Comparison of ENCODE assay signal across 17 cellular contexts in the genomic region with DNA sequence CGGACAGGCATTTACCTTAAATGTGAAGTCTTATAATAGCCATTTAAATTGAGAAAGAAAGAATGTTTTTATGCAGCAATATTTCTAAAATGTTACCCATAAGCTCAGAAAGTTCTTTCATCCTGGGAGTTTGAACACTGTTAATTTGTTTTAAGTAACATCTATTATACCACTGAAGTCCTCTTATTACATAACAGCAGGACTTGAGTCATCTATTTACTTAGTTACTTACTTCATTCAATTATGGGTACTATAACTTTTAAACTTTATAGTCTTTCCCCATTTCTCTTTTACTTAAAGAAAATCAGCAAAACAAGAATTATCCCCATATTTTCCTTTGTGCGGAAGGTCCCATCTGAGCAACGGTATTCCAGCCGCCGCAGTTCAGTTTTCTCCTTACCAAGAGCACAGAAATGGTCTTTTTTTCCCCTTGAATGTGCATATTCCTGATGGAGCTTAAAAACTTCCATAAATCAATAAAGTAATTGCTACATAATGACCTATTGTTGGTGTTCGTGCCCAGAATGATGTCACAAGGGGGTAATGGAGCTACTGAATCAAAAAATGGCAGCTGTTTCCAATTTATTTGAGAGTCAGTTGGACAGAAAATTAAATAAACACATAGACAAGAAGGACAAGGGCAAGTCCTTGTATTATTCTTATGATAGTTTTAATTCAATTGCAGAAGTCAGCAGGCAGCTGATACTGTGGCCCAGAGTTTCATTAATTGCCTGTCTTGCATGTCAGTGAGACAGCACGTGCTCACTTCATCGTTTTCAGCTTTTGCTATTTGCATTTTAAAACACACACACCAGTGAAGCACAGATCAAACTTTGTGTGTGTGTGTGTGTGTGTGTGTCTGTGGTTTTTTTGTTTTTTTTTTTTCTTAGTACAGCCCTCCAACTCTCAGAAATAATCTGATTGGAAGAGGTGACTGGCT.
DNase-seq lines count a peak whose midpoint lies in the region; ATAC-seq and TF ChIP-seq lines count a peak whose summit lies in the region.
"Had no signal": no experiment of that assay in that cellular context is flagged by ENCODE, and none has a peak within 500 bp of the region (broad histone marks: within the 10 kb centered on the region; RNA-seq: fewer than 3 reads in every experiment).

No MANE protein-coding gene starts in this region.

- H3K36me3 ChIP-seq in HEK293 (ENCODE audit: control insufficient read depth in 2 of 2, insufficient read depth in 1 of 2, low read length in 2 of 2) (no peaks in the 10 kb centered on the region), esophagus squamous epithelium (no peaks in the 10 kb centered on the region), transverse colon (no peaks in the 10 kb centered on the region)
- H3K36me3 ChIP-seq: thoracic aorta had no signal

- no peaks in the 10 kb centered on the region for H3K36me3 Mint-ChIP-seq in nephron progenitor cell (ENCODE audit: low read depth)
- H3K36me3 Mint-ChIP-seq: natural killer cell treated with Interleukin-12 subunit alpha and Interleukin-12 subunit beta and Interleukin-15 and Interleukin-18, amount 100 ng/mL, for 72 hours had no signal

- in situ Hi-C loops in transverse colon (cut with MboI; ENCODE audit: low pct_ligation_motif_present in 1 of 4, low pct_unique_long_range_greater_than_20kb in 1 of 4, low sequenced_read_pairs in 3 of 4) = no loop called here

- TF ChIP-seq CTCF in HEK293 (tag by site-specific recombination; IDR thresholded peaks at IDR 0.05) (no peak), nephron progenitor cell (IDR thresholded peaks at IDR 0.05) (no peak), esophagus squamous epithelium (IDR thresholded peaks at IDR 0.05) (no peak), transverse colon (IDR thresholded peaks at IDR 0.05) (no peak)

- intact Hi-C loops in esophagus squamous epithelium (cut with DNase I) = no loop called here
- intact Hi-C loops in transverse colon (cut with DNase I; ENCODE audit: low total_unique reads) = no loop called here

- H3K27me3 Mint-ChIP-seq in nephron progenitor cell (ENCODE audit: low read depth, poor library complexity) = no peaks in the 10 kb centered on the region
- H3K27me3 Mint-ChIP-seq: activated CD4-positive, alpha-beta T cell treated with anti-CD3 and anti-CD28 coated beads, Interleukin-2, amount 10 ng/mL, durations not matched to agents 24 days and 14 days; central memory CD8-positive, alpha-beta T cell; natural killer cell treated with Interleukin-12 subunit alpha and Interleukin-12 subunit beta and Interleukin-15 and Interleukin-18, amount 100 ng/mL, for 72 hours had no signal

- peak; percentile 76 for DNase-seq in NCI-H2107 treated with DMSO at 0.1 percent for 48 hours (lab: John Stamatoyannopoulos, UW; ENCODE audit: unreplicated experiment)
- DNase-seq in nephron progenitor cell = no peak
- no peak for DNase-seq in activated CD4-positive, alpha-beta T cell treated with anti-CD3 and anti-CD28 coated beads for 1 hour
- DNase-seq in esophagus squamous epithelium (lab: John Stamatoyannopoulos, UW) = no peak
- no peak for DNase-seq in transverse colon
- DNase-seq: activated CD4-positive, alpha-beta T cell treated with anti-CD3 and anti-CD28 coated beads, Interleukin-2, amount 10 ng/mL, durations not matched to agents 24 days and 14 days; activated effector memory CD4-positive, alpha-beta T cell treated with anti-CD3 and anti-CD28 coated beads, Interleukin-2, amount 50 U/mL, for 16 hours; effector CD8-positive, alpha-beta T cell; foreskin fibroblast; kidney glomerular epithelial cell; NCI-H526 treated with DMSO at 0.1 percent for 48 hours had no signal

- H3K9me3 ChIP-seq in HEK293 (ENCODE audit: control insufficient read depth, insufficient read depth, low read depth, low read length) (no peaks in the 10 kb centered on the region), esophagus squamous epithelium (no peaks in the 10 kb centered on the region), transverse colon (no peaks in the 10 kb centered on the region)
- H3K9me3 ChIP-seq: thoracic aorta had no signal

- H3K27me3 ChIP-seq in esophagus squamous epithelium (no peaks in the 10 kb centered on the region), transverse colon (no peaks in the 10 kb centered on the region)

- 60 to 72% methylated on average over 8 of the region's 8 CpGs for WGBS in esophagus squamous epithelium, 2 donors
- 72% methylated on average over 8 of the region's 8 CpGs for WGBS in transverse colon (ENCODE audit: low coverage in 1 of 2), 2 donors

- TF ChIP-seq EP300 in transverse colon (IDR thresholded peaks at IDR 0.05; ENCODE audit: low read depth) = no peak

- ATAC-seq in SK-N-SH treated with all-trans-retinoic acid at 6 μM for 48 hours (no peak; the same call in 2 of the 3 replicates), HG02759 (IDR thresholded peaks at IDR 0.05; ENCODE audit: unreplicated experiment) (no peak)
- ATAC-seq: natural killer cell treated with Interleukin-12 subunit alpha and Interleukin-12 subunit beta and Interleukin-15 and Interleukin-18, amount 100 ng/mL, for 72 hours had no signal

- H3K4me1 Mint-ChIP-seq in nephron progenitor cell = peaks cover 31% of the 10 kb centered on the region
- H3K4me1 Mint-ChIP-seq: activated CD4-positive, alpha-beta T cell treated with anti-CD3 and anti-CD28 coated beads, Interleukin-2, amount 10 ng/mL, durations not matched to agents 24 days and 14 days; central memory CD8-positive, alpha-beta T cell had no signal

- H3K4me1 ChIP-seq in HEK293 (ENCODE audit: control insufficient read depth, insufficient read depth, low read length) (peaks cover 3% of the 10 kb centered on the region; the same call in 1 of the 2 replicates), esophagus squamous epithelium (no peaks in the 10 kb centered on the region), transverse colon (no peaks in the 10 kb centered on the region)

- no peaks in the 10 kb centered on the region for H3K9me3 Mint-ChIP-seq in nephron progenitor cell
- H3K9me3 Mint-ChIP-seq: activated CD4-positive, alpha-beta T cell treated with anti-CD3 and anti-CD28 coated beads, Interleukin-2, amount 10 ng/mL, durations not matched to agents 24 days and 14 days; central memory CD8-positive, alpha-beta T cell had no signal

- H3K4me3 Mint-ChIP-seq in nephron progenitor cell = no peak overlapping the region
- H3K4me3 Mint-ChIP-seq: activated CD4-positive, alpha-beta T cell treated with anti-CD3 and anti-CD28 coated beads, Interleukin-2, amount 10 ng/mL, durations not matched to agents 24 days and 14 days; central memory CD8-positive, alpha-beta T cell; natural killer cell treated with Interleukin-12 subunit alpha and Interleukin-12 subunit beta and Interleukin-15 and Interleukin-18, amount 100 ng/mL, for 72 hours had no signal

- POLR2A ChIA-PET in HEK293 (lab: Yijun Ruan, JAX) = no interaction called here

- CTCF ChIA-PET in HEK293 (lab: Yijun Ruan, JAX) = interaction anchor here (0.5 kb wide), 1 partner anchor 125 kb away, joined by 6 read pairs; no protein-coding TSS in a partner anchor

- H3K27ac Mint-ChIP-seq in nephron progenitor cell = peak overlapping the region; percentile 41
- H3K27ac Mint-ChIP-seq: activated CD4-positive, alpha-beta T cell treated with anti-CD3 and anti-CD28 coated beads, Interleukin-2, amount 10 ng/mL, durations not matched to agents 24 days and 14 days; natural killer cell treated with Interleukin-12 subunit alpha and Interleukin-12 subunit beta and Interleukin-15 and Interleukin-18, amount 100 ng/mL, for 72 hours had no signal

- H3K4me3 ChIP-seq in HEK293 (ENCODE audit: low read depth, low read length) = no peak overlapping the region
- no peak overlapping the region for H3K4me3 ChIP-seq in esophagus squamous epithelium
- H3K4me3 ChIP-seq in transverse colon = no peak overlapping the region
- H3K4me3 ChIP-seq: thoracic aorta had no signal

- peak overlapping the region; percentile 3; the same call in 1 of the 2 replicates for H3K27ac ChIP-seq in HEK293 (ENCODE audit: extremely low read depth, low read depth, low read length)
- H3K27ac ChIP-seq in esophagus squamous epithelium = no peak overlapping the region
- no peak overlapping the region for H3K27ac ChIP-seq in transverse colon
- H3K27ac ChIP-seq: thoracic aorta had no signal

- no peak for TF ChIP-seq POLR2A in esophagus squamous epithelium (IDR thresholded peaks at IDR 0.05)
- no peak for TF ChIP-seq POLR2A in transverse colon (IDR thresholded peaks at IDR 0.05)

TF ChIP-seq in HEK293, 187 proteins besides CTCF, POLR2A, EP300 and RAD21 (continues in another document):
- TF ChIP-seq ZFP3 (tag by site-specific recombination; IDR thresholded peaks at IDR 0.05; ENCODE audit: low read depth) = no peak
- TF ChIP-seq ZNF37A (tag by site-specific recombination; IDR thresholded peaks at IDR 0.05) = no peak
- no peak for TF ChIP-seq ZNF530 (tag by site-specific recombination; IDR thresholded peaks at IDR 0.05; ENCODE audit: low read depth)
- TF ChIP-seq ZNF404 (tag by site-specific recombination; IDR thresholded peaks at IDR 0.05) = no peak
- TF ChIP-seq SCRT2 (tag by site-specific recombination; IDR thresholded peaks at IDR 0.05) = no peak
- 0 out of 2 replicates have a peak, but pooled peaks have one; percentile 64 for TF ChIP-seq BCL11A (tag by site-specific recombination; IDR thresholded peaks at IDR 0.05; ENCODE audit: low read depth)

TF ChIP-seq in SK-N-SH treated with all-trans-retinoic acid at 6 μM for 48 hours, 23 proteins besides CTCF, POLR2A, EP300 and RAD21 (continues in another document):
- TF ChIP-seq ISL1 (CRISPR knock-in tag; IDR thresholded peaks at IDR 0.05) = peak; percentile 99
- TF ChIP-seq RARB (CRISPR knock-in tag; IDR thresholded peaks at IDR 0.05) = no peak
- peak; percentile 95 for TF ChIP-seq GLIS3 (CRISPR knock-in tag; IDR thresholded peaks at IDR 0.05)
- 0 out of 2 replicates have a peak, but pooled peaks have one; percentile 5 for TF ChIP-seq ZC3H10 (CRISPR knock-in tag; IDR thresholded peaks at IDR 0.05)
- TF ChIP-seq TOX (CRISPR knock-in tag; IDR thresholded peaks at IDR 0.05; ENCODE audit: borderline replicate concordance) = no peak
- TF ChIP-seq ESRRG (CRISPR knock-in tag; IDR thresholded peaks at IDR 0.05) = peak; percentile 96; the same call in 1 of the 2 replicates
- TF ChIP-seq ZNF8 (CRISPR knock-in tag; IDR thresholded peaks at IDR 0.05) = peak; percentile 52; the same call in 1 of the 2 replicates
